In the genomic region with DNA sequence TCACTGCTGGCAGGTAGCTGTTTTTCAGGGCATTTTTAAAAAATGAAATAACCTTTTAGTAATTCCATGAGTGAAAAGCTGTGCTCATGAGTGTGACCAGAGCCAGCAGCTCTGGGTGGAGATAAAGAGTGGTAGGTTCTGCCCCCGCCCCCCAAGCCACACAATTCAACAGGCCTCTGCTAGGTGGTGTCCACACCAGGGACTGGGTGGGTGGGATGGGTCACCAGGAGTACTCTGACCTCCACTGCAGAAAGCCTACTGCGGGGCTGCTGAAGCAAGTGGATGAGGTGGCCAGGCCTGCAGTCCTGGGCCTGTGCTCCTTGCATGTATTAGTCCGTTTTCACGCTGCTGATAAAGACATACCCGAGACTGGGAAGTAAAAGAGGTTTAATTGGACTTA, we compare ENCODE assay signal across 29 cellular contexts.
"Had no signal": no experiment of that assay in that cellular context is flagged by ENCODE, and none has a peak within 500 bp of the region (broad histone marks: within the 10 kb centered on the region; RNA-seq: fewer than 3 reads in every experiment).

No MANE protein-coding gene starts in this region.

- H3K27ac Mint-ChIP-seq: dendritic cell treated with granulocyte-macrophage colony-stimulating factor and Interleukin-4, amounts not matched to agents 40 ng/mL and 50 ng/mL, for 4 days; mesothelial cell of epicardium; naive thymus-derived CD4-positive, alpha-beta T cell had no signal

- H3K9me3 ChIP-seq: esophagus muscularis mucosa, gastroesophageal sphincter, left lung, pancreas, right lobe of liver, suprapubic skin, transverse colon, upper lobe of right lung, uterus had no signal

- H3K4me3 Mint-ChIP-seq: dendritic cell treated with granulocyte-macrophage colony-stimulating factor and Interleukin-4, amounts not matched to agents 40 ng/mL and 50 ng/mL, for 4 days; mesothelial cell of epicardium; naive thymus-derived CD4-positive, alpha-beta T cell; nephron; stimulated activated naive CD8-positive, alpha-beta T cell treated with anti-CD3 and anti-CD28 coated beads, Interleukin-15, amount 100 ng/mL, for 72 hours had no signal

- H3K36me3 ChIP-seq: esophagus muscularis mucosa, gastroesophageal sphincter, heart left ventricle, left lung, pancreas, right lobe of liver, suprapubic skin, transverse colon, upper lobe of right lung, uterus had no signal

- DNase-seq: effector CD8-positive, alpha-beta T cell; foreskin keratinocyte; heart left ventricle; left cardiac atrium; left lung; mesenchymal stem cell; naive thymus-derived CD4-positive, alpha-beta T cell; nucleus accumbens; retina; right lobe of liver; stimulated activated CD4-positive, alpha-beta T cell treated with anti-CD3 and anti-CD28 coated beads, Interleukin-12 subunit alpha, Interleukin-12 subunit beta, amount 100 ng/mL, for 4 hours; stimulated activated CD4-positive, alpha-beta T cell treated with anti-CD3 and anti-CD28 coated beads, Interleukin-1b, Interleukin-23, amount 100 ng/mL, for 48 hours; stimulated activated CD4-positive, alpha-beta T cell treated with anti-CD3 and anti-CD28 coated beads, Interleukin-4, amount 100 ng/mL, for 1 hour; stimulated activated CD8-positive, alpha-beta memory T cell treated with anti-CD3 and anti-CD28 coated beads, Interleukin-4, amount 100 ng/mL, for 48 hours; stimulated activated naive CD4-positive, alpha-beta T cell; stimulated activated naive CD8-positive, alpha-beta T cell treated with anti-CD3 and anti-CD28 coated beads, Interleukin-15, amount 100 ng/mL, for 72 hours; transverse colon; uterus had no signal

- H3K27ac ChIP-seq: esophagus muscularis mucosa, foreskin keratinocyte, gastroesophageal sphincter, heart left ventricle, hepatocyte, left lung, pancreas, right lobe of liver, suprapubic skin, transverse colon, upper lobe of right lung, uterus had no signal

- ATAC-seq: foreskin keratinocyte; gastroesophageal sphincter; heart left ventricle; left cardiac atrium; left lung; naive thymus-derived CD4-positive, alpha-beta T cell; pancreas; stimulated activated naive CD8-positive, alpha-beta T cell treated with anti-CD3 and anti-CD28 coated beads, Interleukin-15, amount 100 ng/mL, for 72 hours; upper lobe of right lung had no signal

- H3K27me3 ChIP-seq: esophagus muscularis mucosa, foreskin keratinocyte, gastroesophageal sphincter, heart left ventricle, hepatocyte, left lung, pancreas, right lobe of liver, suprapubic skin, transverse colon, upper lobe of right lung, uterus had no signal

- FAIRE-seq: endothelial cell of umbilical vein, pancreas had no signal

- H3K36me3 Mint-ChIP-seq: naive thymus-derived CD4-positive, alpha-beta T cell had no signal

- H3K4me2 ChIP-seq: hepatocyte, smooth muscle cell had no signal

- H2AFZ ChIP-seq: hepatocyte had no signal

- H3K4me1 ChIP-seq: gastroesophageal sphincter, heart left ventricle, left lung, pancreas, right lobe of liver, transverse colon, upper lobe of right lung, uterus had no signal

- H3K4me3 ChIP-seq: esophagus muscularis mucosa, gastroesophageal sphincter, heart left ventricle, hepatocyte, left lung, pancreas, right lobe of liver, smooth muscle cell, suprapubic skin, transverse colon, upper lobe of right lung, uterus had no signal

- H3K4me1 Mint-ChIP-seq: naive thymus-derived CD4-positive, alpha-beta T cell; stimulated activated naive CD8-positive, alpha-beta T cell treated with anti-CD3 and anti-CD28 coated beads, Interleukin-15, amount 100 ng/mL, for 72 hours had no signal

- H3K9me3 Mint-ChIP-seq: dendritic cell treated with granulocyte-macrophage colony-stimulating factor and Interleukin-4, amounts not matched to agents 40 ng/mL and 50 ng/mL, for 4 days; stimulated activated naive CD8-positive, alpha-beta T cell treated with anti-CD3 and anti-CD28 coated beads, Interleukin-15, amount 100 ng/mL, for 72 hours had no signal
